ENCODE assay signal across 8 cellular contexts in the genomic region with DNA sequence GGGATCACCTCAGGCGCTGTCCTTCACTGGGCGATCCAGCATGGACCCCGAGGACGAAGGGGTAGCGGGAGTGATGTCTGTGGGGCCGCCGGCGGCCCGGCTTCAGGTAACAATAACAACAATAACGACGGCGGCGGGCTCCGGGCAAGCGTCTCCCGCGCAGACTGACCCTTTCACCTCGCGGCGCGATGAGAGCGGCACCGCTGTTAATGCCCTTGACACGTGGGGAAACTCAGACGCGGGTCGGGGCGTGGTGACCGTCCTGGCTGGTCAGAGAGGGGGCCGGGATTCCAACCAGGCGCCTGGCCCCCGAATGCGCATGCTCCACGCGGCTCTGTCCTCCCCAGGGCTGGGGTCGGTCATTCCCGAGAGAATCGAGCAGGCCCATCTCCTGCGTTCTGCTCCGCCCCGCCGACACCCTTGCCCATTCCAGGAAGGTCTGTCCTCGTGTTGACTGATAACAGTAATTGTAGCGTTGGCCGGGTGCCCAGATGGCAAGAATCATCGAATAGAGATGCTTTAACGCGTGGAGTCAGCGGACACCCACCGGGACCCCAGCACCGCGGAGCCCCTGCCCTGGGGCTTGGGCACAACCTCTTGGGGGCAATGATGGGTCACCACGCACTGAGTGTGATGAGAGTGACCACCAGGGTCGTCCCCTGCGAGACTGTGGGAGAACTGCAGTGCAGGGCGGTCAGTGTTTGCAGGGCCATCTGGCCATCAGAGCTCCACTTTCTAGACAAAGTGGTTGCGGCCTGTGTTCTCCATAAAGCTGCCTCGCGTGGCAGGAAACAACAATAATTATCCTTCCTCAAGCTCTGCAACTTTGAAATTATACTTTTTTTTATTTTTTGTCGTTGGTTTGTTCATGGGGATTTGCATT. TPM values are rescaled to one million over a fixed set of nuclear protein-coding genes. Genes with fewer than 3 reads are reported as not detected.
DNase-seq lines count a peak whose midpoint lies in the region; ATAC-seq lines count a peak whose summit lies in the region.

No MANE protein-coding gene starts in this region.

- H3K4me3 Mint-ChIP-seq in activated T-helper 1 cell treated with anti-CD3 and anti-CD28 coated beads, Interleukin-12 subunit alpha, Interleukin-12 subunit beta, Interleukin-2, Interleukin-4 antibody, amounts not matched to agents 30 ng/mL and 10 ng/mL and 1 ng/mL, durations not matched to agents 14 hours and 24 hours and 36 hours: peak overlapping the region; percentile 92
- H3K4me3 Mint-ChIP-seq in naive B cell: peak overlapping the region; percentile 83 to 98 (median 96)
- peak overlapping the region; percentile 91 for H3K4me3 Mint-ChIP-seq in stimulated activated effector memory CD8-positive, alpha-beta T cell treated with anti-CD3 and anti-CD28 coated beads, Interleukin-12 subunit alpha, Interleukin-12 subunit beta, amount 100 ng/mL, for 72 hours

- peaks cover 23% of the 10 kb centered on the region for H3K4me1 Mint-ChIP-seq in activated T-helper 1 cell treated with anti-CD3 and anti-CD28 coated beads, Interleukin-12 subunit alpha, Interleukin-12 subunit beta, Interleukin-2, Interleukin-4 antibody, amounts not matched to agents 30 ng/mL and 10 ng/mL and 1 ng/mL, durations not matched to agents 14 hours and 24 hours and 36 hours (ENCODE audit: low read depth)
- H3K4me1 Mint-ChIP-seq in naive B cell: peaks cover 33 to 42% (median 35%) of the 10 kb centered on the region in 3 donors
- peaks cover 34% of the 10 kb centered on the region for H3K4me1 Mint-ChIP-seq in stimulated activated effector memory CD8-positive, alpha-beta T cell treated with anti-CD3 and anti-CD28 coated beads, Interleukin-12 subunit alpha, Interleukin-12 subunit beta, amount 100 ng/mL, for 72 hours

- H3K9me3 Mint-ChIP-seq in activated T-helper 1 cell treated with anti-CD3 and anti-CD28 coated beads, Interleukin-12 subunit alpha, Interleukin-12 subunit beta, Interleukin-2, Interleukin-4 antibody, amounts not matched to agents 30 ng/mL and 10 ng/mL and 1 ng/mL, durations not matched to agents 14 hours and 24 hours and 36 hours: peaks cover 26% of the 10 kb centered on the region
- H3K9me3 Mint-ChIP-seq in naive B cell: peaks cover 0 to 8% (median 2%) of the 10 kb centered on the region in 7 donors
- H3K9me3 Mint-ChIP-seq in stimulated activated effector memory CD8-positive, alpha-beta T cell treated with anti-CD3 and anti-CD28 coated beads, Interleukin-12 subunit alpha, Interleukin-12 subunit beta, amount 100 ng/mL, for 72 hours: peaks cover 7% of the 10 kb centered on the region

- no peaks in the 10 kb centered on the region for H3K27me3 Mint-ChIP-seq in activated T-helper 1 cell treated with anti-CD3 and anti-CD28 coated beads, Interleukin-12 subunit alpha, Interleukin-12 subunit beta, Interleukin-2, Interleukin-4 antibody, amounts not matched to agents 30 ng/mL and 10 ng/mL and 1 ng/mL, durations not matched to agents 14 hours and 24 hours and 36 hours (ENCODE audit: insufficient read depth)
- no peaks in the 10 kb centered on the region for H3K27me3 Mint-ChIP-seq in naive B cell

- intact Hi-C loops in activated T-helper 1 cell treated with anti-CD3 and anti-CD28 coated beads, Interleukin-12 subunit alpha, Interleukin-12 subunit beta, Interleukin-2, Interleukin-4 antibody, amounts not matched to agents 30 ng/mL and 10 ng/mL and 1 ng/mL, durations not matched to agents 14 hours and 24 hours and 36 hours (cut with micrococcal nuclease): loop anchor here (5.0 kb wide), 1 partner anchor 68 kb away; no protein-coding TSS in a partner anchor

- peaks cover 52% of the 10 kb centered on the region for H3K36me3 Mint-ChIP-seq in activated T-helper 1 cell treated with anti-CD3 and anti-CD28 coated beads, Interleukin-12 subunit alpha, Interleukin-12 subunit beta, Interleukin-2, Interleukin-4 antibody, amounts not matched to agents 30 ng/mL and 10 ng/mL and 1 ng/mL, durations not matched to agents 14 hours and 24 hours and 36 hours (ENCODE audit: low read depth)
- H3K36me3 Mint-ChIP-seq in naive B cell: peaks cover 6 to 14% of the 10 kb centered on the region in 2 donors
- H3K36me3 Mint-ChIP-seq in stimulated activated effector memory CD8-positive, alpha-beta T cell treated with anti-CD3 and anti-CD28 coated beads, Interleukin-12 subunit alpha, Interleukin-12 subunit beta, amount 100 ng/mL, for 72 hours: peaks cover 65% of the 10 kb centered on the region

- DNase-seq in DMS153 (lab: John Stamatoyannopoulos, UW) (peak; percentile 15), DMS153 treated with DMSO at 0.1 percent for 48 hours (lab: John Stamatoyannopoulos, UW; ENCODE audit: unreplicated experiment) (no peak), NCI-H82 treated with DMSO at 0.1 percent for 48 hours (lab: John Stamatoyannopoulos, UW; ENCODE audit: unreplicated experiment) (peak; percentile 20), fibroblast of peridontal ligament (ENCODE audit: extremely low read depth) (peak; percentile 36), naive B cell (no peak)
- DNase-seq in activated T-helper 1 cell treated with anti-CD3 and anti-CD28 coated beads, Interleukin-12 subunit alpha, Interleukin-12 subunit beta, Interleukin-2, Interleukin-4 antibody, amounts not matched to agents 30 ng/mL and 10 ng/mL and 1 ng/mL, durations not matched to agents 14 hours and 24 hours and 36 hours (ENCODE audit: low spot score): peak; percentile 33
- peak; percentile 25 to 83 for DNase-seq in stimulated activated effector memory CD8-positive, alpha-beta T cell treated with anti-CD3 and anti-CD28 coated beads, Interleukin-12 subunit alpha, Interleukin-12 subunit beta, amount 100 ng/mL, for 72 hours (ENCODE audit: low spot score in 2 of 2)

- ATAC-seq in HG03097 (IDR thresholded peaks at IDR 0.05; ENCODE audit: low FRiP score, unreplicated experiment) (peak; percentile 25), naive B cell (ENCODE audit: low read depth in 2 of 2) (no peak)
- ATAC-seq in stimulated activated effector memory CD8-positive, alpha-beta T cell treated with anti-CD3 and anti-CD28 coated beads, Interleukin-12 subunit alpha, Interleukin-12 subunit beta, amount 100 ng/mL, for 72 hours: peak; percentile 39

- H3K27ac Mint-ChIP-seq in activated T-helper 1 cell treated with anti-CD3 and anti-CD28 coated beads, Interleukin-12 subunit alpha, Interleukin-12 subunit beta, Interleukin-2, Interleukin-4 antibody, amounts not matched to agents 30 ng/mL and 10 ng/mL and 1 ng/mL, durations not matched to agents 14 hours and 24 hours and 36 hours: peak overlapping the region; percentile 93
- H3K27ac Mint-ChIP-seq in naive B cell: peak overlapping the region; percentile 63 to 97 (median 89)
- peak overlapping the region; percentile 94 for H3K27ac Mint-ChIP-seq in stimulated activated effector memory CD8-positive, alpha-beta T cell treated with anti-CD3 and anti-CD28 coated beads, Interleukin-12 subunit alpha, Interleukin-12 subunit beta, amount 100 ng/mL, for 72 hours

RNA-seq across cellular contexts. Expression of a gene that starts 0.5 kb away (rescaled TPM):
- 4.0 and 4.4 TPM in 2 replicates for total RNA-seq in activated T-helper 1 cell treated with anti-CD3 and anti-CD28 coated beads, Interleukin-12 subunit alpha, Interleukin-12 subunit beta, Interleukin-2, Interleukin-4 antibody, amounts not matched to agents 30 ng/mL and 10 ng/mL and 1 ng/mL, durations not matched to agents 14 hours and 24 hours and 36 hours
- polyA plus RNA-seq in naive B cell (ENCODE audit: low read depth in 6 of 6): 1 to 10 TPM in 1 of 6 donors, under 1 TPM in 4, not detected in 1; 0.21 to 1.0 (median 0.70) TPM

RNA-seq across cellular contexts. Expression of a gene that starts 25.9 kb away (rescaled TPM):
- total RNA-seq in activated T-helper 1 cell treated with anti-CD3 and anti-CD28 coated beads, Interleukin-12 subunit alpha, Interleukin-12 subunit beta, Interleukin-2, Interleukin-4 antibody, amounts not matched to agents 30 ng/mL and 10 ng/mL and 1 ng/mL, durations not matched to agents 14 hours and 24 hours and 36 hours: 87.1 and 96.7 TPM in 2 replicates
- 10 to 100 TPM; 47.2 to 88.7 (median 74.6) TPM for polyA plus RNA-seq in naive B cell (ENCODE audit: low read depth in 6 of 6)

RNA-seq across cellular contexts. Expression of a gene that starts 47.5 kb away (rescaled TPM):
- 4.7 and 4.8 TPM in 2 replicates for total RNA-seq in activated T-helper 1 cell treated with anti-CD3 and anti-CD28 coated beads, Interleukin-12 subunit alpha, Interleukin-12 subunit beta, Interleukin-2, Interleukin-4 antibody, amounts not matched to agents 30 ng/mL and 10 ng/mL and 1 ng/mL, durations not matched to agents 14 hours and 24 hours and 36 hours
- polyA plus RNA-seq in naive B cell (ENCODE audit: low read depth in 6 of 6): 1 to 10 TPM in 5 of 6 donors, not detected in 1; 1.5 to 5.2 (median 2.1) TPM

RNA-seq across cellular contexts. Expression of a gene that starts 50.6 kb away (rescaled TPM):
- 51.8 and 56.1 TPM in 2 replicates for total RNA-seq in activated T-helper 1 cell treated with anti-CD3 and anti-CD28 coated beads, Interleukin-12 subunit alpha, Interleukin-12 subunit beta, Interleukin-2, Interleukin-4 antibody, amounts not matched to agents 30 ng/mL and 10 ng/mL and 1 ng/mL, durations not matched to agents 14 hours and 24 hours and 36 hours
- polyA plus RNA-seq in naive B cell (ENCODE audit: low read depth in 6 of 6): 10 to 100 TPM; 16.4 to 41.1 (median 23.1) TPM

Comparison
In these comparisons a context has a peak if more than half of its experiments do, and no peak if none do; other contexts are left out.
1. DNase-seq: peak in DMS153 (single experiment), NCI-H82 treated with DMSO at 0.1 percent for 48 hours (single experiment), activated T-helper 1 cell treated with anti-CD3 and anti-CD28 coated beads, Interleukin-12 subunit alpha, Interleukin-12 subunit beta, Interleukin-2, Interleukin-4 antibody, amounts not matched to agents 30 ng/mL and 10 ng/mL and 1 ng/mL, durations not matched to agents 14 hours and 24 hours and 36 hours (single experiment), fibroblast of peridontal ligament (single experiment) and stimulated activated effector memory CD8-positive, alpha-beta T cell treated with anti-CD3 and anti-CD28 coated beads, Interleukin-12 subunit alpha, Interleukin-12 subunit beta, amount 100 ng/mL, for 72 hours (2 of 2); none in DMS153 treated with DMSO at 0.1 percent for 48 hours (single experiment) and naive B cell (single experiment).
2. ATAC-seq: peak in HG03097 (single experiment) and stimulated activated effector memory CD8-positive, alpha-beta T cell treated with anti-CD3 and anti-CD28 coated beads, Interleukin-12 subunit alpha, Interleukin-12 subunit beta, amount 100 ng/mL, for 72 hours (single experiment); none in naive B cell (0 of 2).
3. Peak in every context shown above with its lines, with median percentiles within 50 percentile points of each other: H3K27ac Mint-ChIP-seq and H3K4me3 Mint-ChIP-seq.